ENCODE assay signal across 8 cellular contexts in the genomic region with DNA sequence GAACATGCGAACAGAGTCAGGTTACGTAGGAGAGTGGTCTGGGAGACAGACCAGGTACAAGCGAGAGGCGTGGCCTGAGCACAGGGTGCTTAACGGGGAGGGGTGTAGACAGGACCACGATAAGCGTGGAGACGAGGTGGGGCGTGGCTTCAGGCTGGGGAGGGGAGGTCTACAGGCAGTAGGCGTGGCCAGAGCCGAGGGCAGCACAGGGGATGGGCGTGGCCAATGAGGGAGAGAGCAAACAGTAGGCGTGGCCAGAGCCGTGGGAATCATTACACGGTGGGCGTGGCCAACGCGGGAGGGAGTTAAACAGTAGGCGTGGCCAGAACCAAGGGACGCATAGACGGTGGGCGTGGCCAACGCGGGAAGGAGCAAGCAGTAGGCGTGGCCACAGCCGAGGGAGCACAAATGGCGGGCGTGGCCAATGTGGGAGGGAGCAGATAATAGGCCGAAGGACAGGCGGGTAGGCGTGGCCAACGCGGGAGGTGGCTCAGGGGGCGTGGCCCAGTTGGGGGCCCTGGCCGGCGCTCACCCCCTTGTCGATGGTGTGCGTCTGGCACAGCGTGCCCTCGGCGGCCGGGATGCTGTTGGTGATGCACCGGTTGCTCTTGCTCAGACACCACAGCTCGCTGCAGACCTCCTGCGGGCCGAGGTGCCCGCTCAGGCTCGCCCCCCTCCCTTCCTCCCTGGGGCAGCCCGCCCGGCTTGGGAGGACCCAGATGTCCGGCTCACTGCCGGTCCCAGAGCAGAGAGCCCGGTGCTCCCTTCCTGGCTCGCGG. TPM values are rescaled to one million over a fixed set of nuclear protein-coding genes. Genes with fewer than 3 reads are reported as not detected.
DNase-seq lines count a peak whose midpoint lies in the region; ATAC-seq and TF ChIP-seq lines count a peak whose summit lies in the region.

No MANE protein-coding gene starts in this region.

- ATAC-seq in left ventricle myocardium superior: peak; percentile 91
- ATAC-seq in thoracic aorta (ENCODE audit: insufficient number of reproducible peaks, low FRiP score, low read depth): peak; percentile 77
- ATAC-seq in HG03521 (IDR thresholded peaks at IDR 0.05; ENCODE audit: unreplicated experiment): no peak

- no peak overlapping the region for H3K9ac ChIP-seq in adipocyte (ENCODE audit: low read length)

- no peak for TF ChIP-seq CTCF in thoracic aorta (IDR thresholded peaks at IDR 0.05)
- no peak for TF ChIP-seq CTCF in GM13976 (IDR thresholded peaks at IDR 0.05; ENCODE audit: borderline replicate concordance, control extremely low read depth, extremely low read depth, insufficient read depth, missing control alignments)

- H3K27ac ChIP-seq in thoracic aorta: peak overlapping the region; percentile 42 to 67

- in situ Hi-C loops in GM13976 (cut with MboI; ENCODE audit: low sequenced_read_pairs, unreplicated experiment): no loop called here

- H3K27me3 ChIP-seq in adipocyte (replicated peaks; ENCODE audit: control insufficient read depth, insufficient read depth, low read length) (no peaks in the 10 kb centered on the region), thoracic aorta (replicated peaks; ENCODE audit: insufficient read depth) (no peaks in the 10 kb centered on the region)

- H3K9me3 ChIP-seq in adipocyte (ENCODE audit: control insufficient read depth, low read length): peaks cover 3% of the 10 kb centered on the region
- no peaks in the 10 kb centered on the region for H3K9me3 ChIP-seq in thoracic aorta

- peak overlapping the region; percentile 66 for H3K4me3 ChIP-seq in adipocyte (ENCODE audit: low read length)
- peak overlapping the region; percentile 74 for H3K4me3 ChIP-seq in thoracic aorta

- H3K4me1 ChIP-seq in adipocyte (ENCODE audit: control insufficient read depth, insufficient read depth, low read length) (peaks cover 33% of the 10 kb centered on the region), thoracic aorta (ENCODE audit: control insufficient read depth in 1 of 2, low read depth in 2 of 2) (peaks cover 11 to 39% of the 10 kb centered on the region in 2 donors)

- DNase-seq in GOT3 (lab: John Stamatoyannopoulos, UW) (peak; percentile 88), T-helper 1 cell (peak; percentile 85 to 97 (median 95)), adipocyte (ENCODE audit: low read depth) (peak; percentile 100), left ventricle myocardium superior (peak; percentile 96), pons (ENCODE audit: low spot score) (peak; percentile 86), thoracic aorta (ENCODE audit: low spot score) (peak; percentile 98), GM13976 (ENCODE audit: low spot score) (no peak)

- intact Hi-C loops in left ventricle myocardium superior (cut with micrococcal nuclease): no loop called here

- H3K36me3 ChIP-seq in adipocyte (ENCODE audit: control insufficient read depth, insufficient read depth, low read length, severe bottlenecking) (no peaks in the 10 kb centered on the region), thoracic aorta (peaks cover 21% of the 10 kb centered on the region)

RNA-seq across cellular contexts. Expression of a gene that starts 15.2 kb away (rescaled TPM):
- total RNA-seq in left ventricle myocardium superior (8.0 TPM), thoracic aorta (10 to 100 TPM; 29.6 to 33.9 TPM)

RNA-seq across cellular contexts. Expression of a gene that starts 18.1 kb away (rescaled TPM):
- total RNA-seq in left ventricle myocardium superior (10.0 TPM), thoracic aorta (100 to 1,000 TPM; 164 to 214 TPM)

RNA-seq across cellular contexts. Expression of a gene that starts 38.0 kb away (rescaled TPM):
- total RNA-seq in left ventricle myocardium superior: not detected
- not detected for total RNA-seq in thoracic aorta

Comparison
In these comparisons a context has a peak if more than half of its experiments do, and no peak if none do; other contexts are left out.
1. RNA of a gene that starts 18.1 kb away (total RNA-seq): 164 to 214 TPM in thoracic aorta; 10.0 TPM in left ventricle myocardium superior (single experiment); every median in the first group is over 10 times any median in the second.